Comparison of ENCODE assay signal across 14 cellular contexts in the genomic region with DNA sequence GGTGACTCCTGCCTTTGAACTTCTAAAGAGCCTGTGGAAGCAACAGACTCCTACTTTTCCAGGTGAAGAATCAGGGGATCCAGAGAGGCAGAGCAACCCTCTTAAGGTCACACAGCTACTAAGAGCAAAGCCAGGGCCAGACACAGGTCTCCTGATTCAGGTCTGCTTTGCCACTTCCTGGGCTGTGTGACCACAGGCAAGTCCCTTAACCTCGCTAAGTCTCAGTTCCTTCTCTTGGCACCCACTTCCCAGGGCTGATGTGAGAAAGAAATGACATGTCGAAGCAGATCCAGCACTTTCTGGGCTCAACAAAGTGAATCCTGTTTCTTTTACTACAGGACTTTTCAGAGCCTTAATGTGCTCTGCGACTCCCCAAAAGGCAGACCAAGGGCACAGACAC. TPM values are rescaled to one million over a fixed set of nuclear protein-coding genes. Genes with fewer than 3 reads are reported as not detected.
A peak's percentile ranks its signal among the peaks of the same experiment; 100 is the strongest.
DNase-seq lines count a peak whose midpoint lies in the region; ATAC-seq and TF ChIP-seq lines count a peak whose summit lies in the region.
"Had no signal": no experiment of that assay in that cellular context is flagged by ENCODE, and none has a peak within 500 bp of the region (broad histone marks: within the 10 kb centered on the region; RNA-seq: fewer than 3 reads in every experiment).

No MANE protein-coding gene starts in this region.

- peak; percentile 49 for ATAC-seq in HG03097 (IDR thresholded peaks at IDR 0.05; ENCODE audit: low FRiP score, unreplicated experiment)
- ATAC-seq in GM18870 (IDR thresholded peaks at IDR 0.05; ENCODE audit: unreplicated experiment): no peak
- ATAC-seq: left ventricle myocardium superior, WTC11 had no signal

- peaks cover 46% of the 10 kb centered on the region for H3K36me3 Mint-ChIP-seq in activated CD4-positive, alpha-beta memory T cell treated with anti-CD3 and anti-CD28 coated beads, Interleukin-2, amount 10 ng/mL, durations not matched to agents 7 days and 5 days (ENCODE audit: low read depth)

- no peaks in the 10 kb centered on the region for H3K27me3 Mint-ChIP-seq in activated CD4-positive, alpha-beta memory T cell treated with anti-CD3 and anti-CD28 coated beads, Interleukin-2, amount 10 ng/mL, durations not matched to agents 7 days and 5 days
- H3K27me3 Mint-ChIP-seq: CD4-positive, CD25-positive, alpha-beta regulatory T cell had no signal

- TF ChIP-seq CTCF in GM12865 (IDR thresholded peaks at IDR 0.05; ENCODE audit: insufficient read depth, low read depth, low read length, missing control alignments): no peak

- no peak overlapping the region for H3K4me3 ChIP-seq in GM12865 (ENCODE audit: low read depth, low read length)

- no peak overlapping the region for H3K4me3 Mint-ChIP-seq in activated CD4-positive, alpha-beta memory T cell treated with anti-CD3 and anti-CD28 coated beads, Interleukin-2, amount 10 ng/mL, durations not matched to agents 7 days and 5 days
- H3K4me3 Mint-ChIP-seq: CD4-positive, CD25-positive, alpha-beta regulatory T cell; WTC11 had no signal

- CTCF ChIA-PET in activated CD4-positive, alpha-beta memory T cell treated with anti-CD3 and anti-CD28 coated beads, Interleukin-2, amount 10 ng/mL, durations not matched to agents 7 days and 5 days (lab: Charles Lee): no interaction called here

- peak overlapping the region; percentile 69 for H3K27ac Mint-ChIP-seq in activated CD4-positive, alpha-beta memory T cell treated with anti-CD3 and anti-CD28 coated beads, Interleukin-2, amount 10 ng/mL, durations not matched to agents 7 days and 5 days
- H3K27ac Mint-ChIP-seq: WTC11 had no signal

- peaks cover 30% of the 10 kb centered on the region for H3K4me1 Mint-ChIP-seq in activated CD4-positive, alpha-beta memory T cell treated with anti-CD3 and anti-CD28 coated beads, Interleukin-2, amount 10 ng/mL, durations not matched to agents 7 days and 5 days
- H3K4me1 Mint-ChIP-seq: WTC11 had no signal

- DNase-seq in GM12865 (ENCODE audit: low read depth): peak; percentile 87
- DNase-seq in activated CD4-positive, alpha-beta memory T cell treated with anti-CD3 and anti-CD28 coated beads, Interleukin-2, amount 10 ng/mL, durations not matched to agents 7 days and 5 days: peak; percentile 51
- peak; percentile 69 for DNase-seq in pons (ENCODE audit: low spot score)
- no peak for DNase-seq in NCI-H2171 treated with DMSO at 0.1 percent for 48 hours (lab: John Stamatoyannopoulos, UW)
- no peak for DNase-seq in COR-L47 (lab: John Stamatoyannopoulos, UW)
- no peak for DNase-seq in amniotic stem cell (lab: John Stamatoyannopoulos, UW)
- DNase-seq: dermis blood vessel endothelial cell, left ventricle myocardium superior, NCI-H1694 treated with DMSO at 0.1 percent for 48 hours, NCI-H774 had no signal

- POLR2A ChIA-PET in activated CD4-positive, alpha-beta memory T cell treated with anti-CD3 and anti-CD28 coated beads, Interleukin-2, amount 10 ng/mL, durations not matched to agents 7 days and 5 days (lab: Charles Lee): interaction anchor here (1.1 kb wide), 1 partner anchor 31 kb away, joined by 3 read pairs; a partner anchor contains a TSS

- H3K9me3 Mint-ChIP-seq in activated CD4-positive, alpha-beta memory T cell treated with anti-CD3 and anti-CD28 coated beads, Interleukin-2, amount 10 ng/mL, durations not matched to agents 7 days and 5 days: no peaks in the 10 kb centered on the region
- H3K9me3 Mint-ChIP-seq: CD4-positive, CD25-positive, alpha-beta regulatory T cell; WTC11 had no signal

RNA-seq across cellular contexts. Expression of a gene that starts 30.2 kb away (rescaled TPM):
- 10 to 100 TPM; 86.4 to 89.5 TPM for total RNA-seq in activated CD4-positive, alpha-beta memory T cell treated with anti-CD3 and anti-CD28 coated beads, Interleukin-2, amount 10 ng/mL, durations not matched to agents 7 days and 5 days

RNA-seq across cellular contexts. Expression of a gene that starts 30.5 kb away (rescaled TPM):
- 10 to 100 TPM; 23.1 to 26.4 TPM for total RNA-seq in activated CD4-positive, alpha-beta memory T cell treated with anti-CD3 and anti-CD28 coated beads, Interleukin-2, amount 10 ng/mL, durations not matched to agents 7 days and 5 days

RNA-seq across cellular contexts. Expression of a gene that starts 40.7 kb away (rescaled TPM):
- total RNA-seq in activated CD4-positive, alpha-beta memory T cell treated with anti-CD3 and anti-CD28 coated beads, Interleukin-2, amount 10 ng/mL, durations not matched to agents 7 days and 5 days: 10 to 100 TPM; 76.5 to 81.0 TPM

Comparison
In these comparisons a context has a peak if more than half of its experiments do, and no peak if none do; other contexts are left out.
1. DNase-seq: peak in GM12865 (single experiment), activated CD4-positive, alpha-beta memory T cell treated with anti-CD3 and anti-CD28 coated beads, Interleukin-2, amount 10 ng/mL, durations not matched to agents 7 days and 5 days (single experiment) and pons (single experiment); none in NCI-H2171 treated with DMSO at 0.1 percent for 48 hours (single experiment), COR-L47 (single experiment) and amniotic stem cell (single experiment).